ENCODE assay signal across 1 cellular context in the genomic region with DNA sequence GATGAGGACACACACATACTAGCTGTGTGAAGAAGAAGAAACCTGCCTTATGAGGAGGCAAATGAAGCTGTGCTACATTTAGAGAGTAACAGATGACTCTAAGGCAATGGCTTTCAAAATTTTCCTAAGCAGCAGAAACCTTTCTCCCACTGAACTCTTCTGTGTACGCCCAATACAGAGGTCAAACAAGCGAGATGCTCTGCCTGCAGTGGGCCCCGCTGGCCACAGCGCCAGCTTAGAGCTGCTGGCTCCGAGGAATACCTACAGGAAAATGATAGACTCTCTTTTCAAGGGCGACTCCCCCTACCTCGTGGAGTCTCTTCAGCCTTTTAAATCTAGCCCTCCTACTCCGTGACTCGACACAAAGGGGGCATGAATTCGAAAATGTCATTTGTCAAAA.
A peak's percentile ranks its signal among the peaks of the same experiment; 100 is the strongest.
TF ChIP-seq lines count a peak whose summit lies in the region.

No MANE protein-coding gene starts in this region.

TF ChIP-seq in HepG2, 621 proteins besides CTCF, POLR2A, EP300 and RAD21 (continued from another document and continues in another):
- TF ChIP-seq, protein P1, sequence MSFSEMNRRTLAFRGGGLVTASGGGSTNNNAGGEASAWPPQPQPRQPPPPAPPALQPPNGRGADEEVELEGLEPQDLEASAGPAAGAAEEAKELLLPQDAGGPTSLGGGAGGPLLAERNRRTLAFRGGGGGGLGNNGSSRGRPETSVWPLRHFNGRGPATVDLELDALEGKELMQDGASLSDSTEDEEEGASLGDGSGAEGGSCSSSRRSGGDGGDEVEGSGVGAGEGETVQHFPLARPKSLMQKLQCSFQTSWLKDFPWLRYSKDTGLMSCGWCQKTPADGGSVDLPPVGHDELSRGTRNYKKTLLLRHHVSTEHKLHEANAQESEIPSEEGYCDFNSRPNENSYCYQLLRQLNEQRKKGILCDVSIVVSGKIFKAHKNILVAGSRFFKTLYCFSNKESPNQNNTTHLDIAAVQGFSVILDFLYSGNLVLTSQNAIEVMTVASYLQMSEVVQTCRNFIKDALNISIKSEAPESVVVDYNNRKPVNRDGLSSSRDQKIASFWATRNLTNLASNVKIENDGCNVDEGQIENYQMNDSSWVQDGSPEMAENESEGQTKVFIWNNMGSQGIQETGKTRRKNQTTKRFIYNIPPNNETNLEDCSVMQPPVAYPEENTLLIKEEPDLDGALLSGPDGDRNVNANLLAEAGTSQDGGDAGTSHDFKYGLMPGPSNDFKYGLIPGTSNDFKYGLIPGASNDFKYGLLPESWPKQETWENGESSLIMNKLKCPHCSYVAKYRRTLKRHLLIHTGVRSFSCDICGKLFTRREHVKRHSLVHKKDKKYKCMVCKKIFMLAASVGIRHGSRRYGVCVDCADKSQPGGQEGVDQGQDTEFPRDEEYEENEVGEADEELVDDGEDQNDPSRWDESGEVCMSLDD (CRISPR knock-in tag; IDR thresholded peaks at IDR 0.05; ENCODE audit: borderline replicate concordance) = no peak
- TF ChIP-seq KDM2A (CRISPR knock-in tag; IDR thresholded peaks at IDR 0.05; ENCODE audit: borderline replicate concordance, low read depth) (no peak), MEIS1 (CRISPR knock-in tag; IDR thresholded peaks at IDR 0.05; ENCODE audit: borderline replicate concordance) (no peak), HIVEP1 (CRISPR knock-in tag; IDR thresholded peaks at IDR 0.05) (no peak), ZZZ3 (CRISPR knock-in tag; IDR thresholded peaks at IDR 0.05; ENCODE audit: borderline replicate concordance) (no peak), SKI (IDR thresholded peaks at IDR 0.05; ENCODE audit: partially characterized antibody) (peak; percentile 55), IKZF4 (CRISPR knock-in tag; IDR thresholded peaks at IDR 0.05; ENCODE audit: borderline replicate concordance, low read depth, not compliant biosample characterization) (no peak), ZNF713 (CRISPR knock-in tag; IDR thresholded peaks at IDR 0.05) (no peak), HES4 (CRISPR knock-in tag; IDR thresholded peaks at IDR 0.05; ENCODE audit: borderline replicate concordance) (no peak), ZNF484 (CRISPR knock-in tag; IDR thresholded peaks at IDR 0.05; ENCODE audit: borderline replicate concordance, low read depth) (no peak), MBNL3 (CRISPR knock-in tag; conservative IDR thresholded peaks at IDR 0.05) (no peak), ZBTB20 (CRISPR knock-in tag; IDR thresholded peaks at IDR 0.05; ENCODE audit: borderline replicate concordance, low read depth) (no peak), NFE2 (CRISPR knock-in tag; IDR thresholded peaks at IDR 0.05) (no peak), ZNF138 (CRISPR knock-in tag; IDR thresholded peaks at IDR 0.05; ENCODE audit: low read depth) (no peak), RBFOX2 (IDR thresholded peaks at IDR 0.05; ENCODE audit: low read depth, low read length) (no peak), EHMT2 (IDR thresholded peaks at IDR 0.05; ENCODE audit: borderline replicate concordance, low read depth, low read length) (no peak), CCAR2 (optimal IDR thresholded peaks at IDR 0.05; ENCODE audit: low read depth, low read length) (no peak), PTBP1 (IDR thresholded peaks at IDR 0.05; ENCODE audit: low read depth, low read length, poor library complexity, severe bottlenecking) (no peak), ZFP1 (CRISPR knock-in tag; IDR thresholded peaks at IDR 0.05) (no peak), SMARCC2 (IDR thresholded peaks at IDR 0.05) (no peak), FOXA3 (CRISPR knock-in tag; IDR thresholded peaks at IDR 0.05) (peak; percentile 35; the same call in 1 of the 2 replicates), MTA3 (CRISPR knock-in tag; IDR thresholded peaks at IDR 0.05) (no peak), ZNF552 (CRISPR knock-in tag; IDR thresholded peaks at IDR 0.05; ENCODE audit: borderline replicate concordance) (no peak), ZNF510 (CRISPR knock-in tag; IDR thresholded peaks at IDR 0.05; ENCODE audit: low read depth) (no peak), ZKSCAN5 (CRISPR knock-in tag; IDR thresholded peaks at IDR 0.05) (no peak), CEBPB (IDR thresholded peaks at IDR 0.05; ENCODE audit: borderline replicate concordance, low read depth, low read length) (no peak), SRSF1 (optimal IDR thresholded peaks at IDR 0.05; ENCODE audit: low read depth, low read length) (no peak), ZNF124 (CRISPR knock-in tag; IDR thresholded peaks at IDR 0.05) (no peak), REXO4 (CRISPR knock-in tag; IDR thresholded peaks at IDR 0.05; ENCODE audit: borderline replicate concordance) (no peak), KLF13 (CRISPR knock-in tag; IDR thresholded peaks at IDR 0.05) (no peak), ZNF879 (CRISPR knock-in tag; IDR thresholded peaks at IDR 0.05) (no peak), MIXL1 (CRISPR knock-in tag; IDR thresholded peaks at IDR 0.05) (no peak), ZNF569 (CRISPR knock-in tag; IDR thresholded peaks at IDR 0.05; ENCODE audit: borderline replicate concordance) (no peak), CHD4 (IDR thresholded peaks at IDR 0.05; ENCODE audit: borderline replicate concordance, low read length) (no peak), EZH2 (conservative IDR thresholded peaks at IDR 0.05; ENCODE audit: low read depth, low read length) (no peak), ONECUT2 (CRISPR knock-in tag; IDR thresholded peaks at IDR 0.05) (no peak), ZNF367 (CRISPR knock-in tag; IDR thresholded peaks at IDR 0.05; ENCODE audit: borderline replicate concordance) (no peak), EED (CRISPR knock-in tag; IDR thresholded peaks at IDR 0.05) (no peak)
- TF ChIP-seq, protein P2, sequence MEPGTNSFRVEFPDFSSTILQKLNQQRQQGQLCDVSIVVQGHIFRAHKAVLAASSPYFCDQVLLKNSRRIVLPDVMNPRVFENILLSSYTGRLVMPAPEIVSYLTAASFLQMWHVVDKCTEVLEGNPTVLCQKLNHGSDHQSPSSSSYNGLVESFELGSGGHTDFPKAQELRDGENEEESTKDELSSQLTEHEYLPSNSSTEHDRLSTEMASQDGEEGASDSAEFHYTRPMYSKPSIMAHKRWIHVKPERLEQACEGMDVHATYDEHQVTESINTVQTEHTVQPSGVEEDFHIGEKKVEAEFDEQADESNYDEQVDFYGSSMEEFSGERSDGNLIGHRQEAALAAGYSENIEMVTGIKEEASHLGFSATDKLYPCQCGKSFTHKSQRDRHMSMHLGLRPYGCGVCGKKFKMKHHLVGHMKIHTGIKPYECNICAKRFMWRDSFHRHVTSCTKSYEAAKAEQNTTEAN (CRISPR knock-in tag; conservative IDR thresholded peaks at IDR 0.05) = no peak
- TF ChIP-seq, protein P3, sequence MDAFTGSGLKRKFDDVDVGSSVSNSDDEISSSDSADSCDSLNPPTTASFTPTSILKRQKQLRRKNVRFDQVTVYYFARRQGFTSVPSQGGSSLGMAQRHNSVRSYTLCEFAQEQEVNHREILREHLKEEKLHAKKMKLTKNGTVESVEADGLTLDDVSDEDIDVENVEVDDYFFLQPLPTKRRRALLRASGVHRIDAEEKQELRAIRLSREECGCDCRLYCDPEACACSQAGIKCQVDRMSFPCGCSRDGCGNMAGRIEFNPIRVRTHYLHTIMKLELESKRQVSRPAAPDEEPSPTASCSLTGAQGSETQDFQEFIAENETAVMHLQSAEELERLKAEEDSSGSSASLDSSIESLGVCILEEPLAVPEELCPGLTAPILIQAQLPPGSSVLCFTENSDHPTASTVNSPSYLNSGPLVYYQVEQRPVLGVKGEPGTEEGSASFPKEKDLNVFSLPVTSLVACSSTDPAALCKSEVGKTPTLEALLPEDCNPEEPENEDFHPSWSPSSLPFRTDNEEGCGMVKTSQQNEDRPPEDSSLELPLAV (CRISPR knock-in tag; conservative IDR thresholded peaks at IDR 0.05; ENCODE audit: low read depth) = no peak
- TF ChIP-seq, protein P4, sequence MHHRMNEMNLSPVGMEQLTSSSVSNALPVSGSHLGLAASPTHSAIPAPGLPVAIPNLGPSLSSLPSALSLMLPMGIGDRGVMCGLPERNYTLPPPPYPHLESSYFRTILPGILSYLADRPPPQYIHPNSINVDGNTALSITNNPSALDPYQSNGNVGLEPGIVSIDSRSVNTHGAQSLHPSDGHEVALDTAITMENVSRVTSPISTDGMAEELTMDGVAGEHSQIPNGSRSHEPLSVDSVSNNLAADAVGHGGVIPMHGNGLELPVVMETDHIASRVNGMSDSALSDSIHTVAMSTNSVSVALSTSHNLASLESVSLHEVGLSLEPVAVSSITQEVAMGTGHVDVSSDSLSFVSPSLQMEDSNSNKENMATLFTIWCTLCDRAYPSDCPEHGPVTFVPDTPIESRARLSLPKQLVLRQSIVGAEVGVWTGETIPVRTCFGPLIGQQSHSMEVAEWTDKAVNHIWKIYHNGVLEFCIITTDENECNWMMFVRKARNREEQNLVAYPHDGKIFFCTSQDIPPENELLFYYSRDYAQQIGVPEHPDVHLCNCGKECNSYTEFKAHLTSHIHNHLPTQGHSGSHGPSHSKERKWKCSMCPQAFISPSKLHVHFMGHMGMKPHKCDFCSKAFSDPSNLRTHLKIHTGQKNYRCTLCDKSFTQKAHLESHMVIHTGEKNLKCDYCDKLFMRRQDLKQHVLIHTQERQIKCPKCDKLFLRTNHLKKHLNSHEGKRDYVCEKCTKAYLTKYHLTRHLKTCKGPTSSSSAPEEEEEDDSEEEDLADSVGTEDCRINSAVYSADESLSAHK (CRISPR knock-in tag; IDR thresholded peaks at IDR 0.05; ENCODE audit: borderline replicate concordance) = no peak
- TF ChIP-seq, protein P5, sequence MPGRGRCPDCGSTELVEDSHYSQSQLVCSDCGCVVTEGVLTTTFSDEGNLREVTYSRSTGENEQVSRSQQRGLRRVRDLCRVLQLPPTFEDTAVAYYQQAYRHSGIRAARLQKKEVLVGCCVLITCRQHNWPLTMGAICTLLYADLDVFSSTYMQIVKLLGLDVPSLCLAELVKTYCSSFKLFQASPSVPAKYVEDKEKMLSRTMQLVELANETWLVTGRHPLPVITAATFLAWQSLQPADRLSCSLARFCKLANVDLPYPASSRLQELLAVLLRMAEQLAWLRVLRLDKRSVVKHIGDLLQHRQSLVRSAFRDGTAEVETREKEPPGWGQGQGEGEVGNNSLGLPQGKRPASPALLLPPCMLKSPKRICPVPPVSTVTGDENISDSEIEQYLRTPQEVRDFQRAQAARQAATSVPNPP (CRISPR knock-in tag; IDR thresholded peaks at IDR 0.05) = no peak
- TF ChIP-seq, protein P6, sequence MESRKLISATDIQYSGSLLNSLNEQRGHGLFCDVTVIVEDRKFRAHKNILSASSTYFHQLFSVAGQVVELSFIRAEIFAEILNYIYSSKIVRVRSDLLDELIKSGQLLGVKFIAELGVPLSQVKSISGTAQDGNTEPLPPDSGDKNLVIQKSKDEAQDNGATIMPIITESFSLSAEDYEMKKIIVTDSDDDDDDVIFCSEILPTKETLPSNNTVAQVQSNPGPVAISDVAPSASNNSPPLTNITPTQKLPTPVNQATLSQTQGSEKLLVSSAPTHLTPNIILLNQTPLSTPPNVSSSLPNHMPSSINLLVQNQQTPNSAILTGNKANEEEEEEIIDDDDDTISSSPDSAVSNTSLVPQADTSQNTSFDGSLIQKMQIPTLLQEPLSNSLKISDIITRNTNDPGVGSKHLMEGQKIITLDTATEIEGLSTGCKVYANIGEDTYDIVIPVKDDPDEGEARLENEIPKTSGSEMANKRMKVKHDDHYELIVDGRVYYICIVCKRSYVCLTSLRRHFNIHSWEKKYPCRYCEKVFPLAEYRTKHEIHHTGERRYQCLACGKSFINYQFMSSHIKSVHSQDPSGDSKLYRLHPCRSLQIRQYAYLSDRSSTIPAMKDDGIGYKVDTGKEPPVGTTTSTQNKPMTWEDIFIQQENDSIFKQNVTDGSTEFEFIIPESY (CRISPR knock-in tag; IDR thresholded peaks at IDR 0.05) = peak; percentile 99
- TF ChIP-seq, protein P7, sequence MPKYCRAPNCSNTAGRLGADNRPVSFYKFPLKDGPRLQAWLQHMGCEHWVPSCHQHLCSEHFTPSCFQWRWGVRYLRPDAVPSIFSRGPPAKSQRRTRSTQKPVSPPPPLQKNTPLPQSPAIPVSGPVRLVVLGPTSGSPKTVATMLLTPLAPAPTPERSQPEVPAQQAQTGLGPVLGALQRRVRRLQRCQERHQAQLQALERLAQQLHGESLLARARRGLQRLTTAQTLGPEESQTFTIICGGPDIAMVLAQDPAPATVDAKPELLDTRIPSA (CRISPR knock-in tag; IDR thresholded peaks at IDR 0.05; ENCODE audit: borderline replicate concordance) = no peak
- TF ChIP-seq, protein P8, sequence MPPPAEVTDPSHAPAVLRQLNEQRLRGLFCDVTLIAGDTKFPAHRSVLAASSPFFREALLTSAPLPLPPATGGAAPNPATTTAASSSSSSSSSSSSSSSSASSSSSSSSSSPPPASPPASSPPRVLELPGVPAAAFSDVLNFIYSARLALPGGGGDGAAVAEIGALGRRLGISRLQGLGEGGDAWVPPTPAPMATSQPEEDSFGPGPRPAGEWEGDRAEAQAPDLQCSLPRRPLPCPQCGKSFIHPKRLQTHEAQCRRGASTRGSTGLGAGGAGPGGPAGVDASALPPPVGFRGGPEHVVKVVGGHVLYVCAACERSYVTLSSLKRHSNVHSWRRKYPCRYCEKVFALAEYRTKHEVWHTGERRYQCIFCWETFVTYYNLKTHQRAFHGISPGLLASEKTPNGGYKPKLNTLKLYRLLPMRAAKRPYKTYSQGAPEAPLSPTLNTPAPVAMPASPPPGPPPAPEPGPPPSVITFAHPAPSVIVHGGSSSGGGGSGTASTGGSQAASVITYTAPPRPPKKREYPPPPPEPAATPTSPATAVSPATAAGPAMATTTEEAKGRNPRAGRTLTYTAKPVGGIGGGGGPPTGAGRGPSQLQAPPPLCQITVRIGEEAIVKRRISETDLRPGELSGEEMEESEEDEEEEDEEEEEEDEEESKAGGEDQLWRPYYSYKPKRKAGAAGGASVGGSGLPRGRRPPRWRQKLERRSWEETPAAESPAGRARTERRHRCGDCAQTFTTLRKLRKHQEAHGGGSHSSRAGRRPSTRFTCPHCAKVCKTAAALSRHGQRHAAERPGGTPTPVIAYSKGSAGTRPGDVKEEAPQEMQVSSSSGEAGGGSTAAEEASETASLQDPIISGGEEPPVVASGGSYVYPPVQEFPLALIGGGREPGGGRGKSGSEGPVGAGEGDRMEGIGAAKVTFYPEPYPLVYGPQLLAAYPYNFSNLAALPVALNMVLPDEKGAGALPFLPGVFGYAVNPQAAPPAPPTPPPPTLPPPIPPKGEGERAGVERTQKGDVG (CRISPR knock-in tag; IDR thresholded peaks at IDR 0.05; ENCODE audit: borderline replicate concordance) = peak; percentile 90; the same call in 1 of the 2 replicates
